Comparison of ENCODE assay signal across 22 cellular contexts in genomic region chrX:13200398-13200797, GRCh38.
"Had no signal": no experiment of that assay in that cellular context is flagged by ENCODE, and none has a peak within 500 bp of the region (broad histone marks: within the 10 kb centered on the region; RNA-seq: fewer than 3 reads in every experiment).

No MANE protein-coding gene starts in this region.

- ATAC-seq: gastroesophageal sphincter; heart left ventricle; left lung; natural killer cell treated with Interleukin-12 subunit alpha and Interleukin-12 subunit beta and Interleukin-15 and Interleukin-18, amount 100 ng/mL, for 72 hours; stimulated activated memory B cell treated with anti-CD40 and anti-IgM and Interleukin-4, amounts not matched to agents 10 μg/mL and 1 μg/mL and 100 μg/mL, for 72 hours had no signal

- H3K4me3 Mint-ChIP-seq: activated naive CD8-positive, alpha-beta T cell; endodermal cell; natural killer cell treated with Interleukin-12 subunit alpha and Interleukin-12 subunit beta and Interleukin-15 and Interleukin-18, amount 100 ng/mL, for 72 hours; stimulated activated memory B cell treated with anti-CD40 and anti-IgM and Interleukin-4, amounts not matched to agents 10 μg/mL and 1 μg/mL and 100 μg/mL, for 72 hours had no signal

- H3K36me3 ChIP-seq: adrenal gland, colonic mucosa, esophagus squamous epithelium, gastroesophageal sphincter, heart left ventricle, left lung, sigmoid colon, stomach, suprapubic skin, tibial nerve had no signal

- H3K27me3 ChIP-seq: adrenal gland, esophagus squamous epithelium, gastroesophageal sphincter, left lung, sigmoid colon, stomach, suprapubic skin, tibial nerve had no signal

- H3K36me3 Mint-ChIP-seq: activated naive CD8-positive, alpha-beta T cell; natural killer cell treated with Interleukin-12 subunit alpha and Interleukin-12 subunit beta and Interleukin-15 and Interleukin-18, amount 100 ng/mL, for 72 hours; stimulated activated memory B cell treated with anti-CD40 and anti-IgM and Interleukin-4, amounts not matched to agents 10 μg/mL and 1 μg/mL and 100 μg/mL, for 72 hours had no signal

- H3K4me2 ChIP-seq: smooth muscle cell had no signal

- H3K4me1 Mint-ChIP-seq: stimulated activated memory B cell treated with anti-CD40 and anti-IgM and Interleukin-4, amounts not matched to agents 10 μg/mL and 1 μg/mL and 100 μg/mL, for 72 hours had no signal

- H3K4me1 ChIP-seq: adrenal gland, colonic mucosa, esophagus squamous epithelium, left lung, sigmoid colon, suprapubic skin, tibial nerve had no signal

- H3K9me3 Mint-ChIP-seq: natural killer cell treated with Interleukin-12 subunit alpha and Interleukin-12 subunit beta and Interleukin-15 and Interleukin-18, amount 100 ng/mL, for 72 hours; stimulated activated memory B cell treated with anti-CD40 and anti-IgM and Interleukin-4, amounts not matched to agents 10 μg/mL and 1 μg/mL and 100 μg/mL, for 72 hours had no signal

- H3K27ac Mint-ChIP-seq: activated naive CD8-positive, alpha-beta T cell; natural killer cell treated with Interleukin-12 subunit alpha and Interleukin-12 subunit beta and Interleukin-15 and Interleukin-18, amount 100 ng/mL, for 72 hours; stimulated activated memory B cell treated with anti-CD40 and anti-IgM and Interleukin-4, amounts not matched to agents 10 μg/mL and 1 μg/mL and 100 μg/mL, for 72 hours had no signal

- H3K4me3 ChIP-seq: adrenal gland, colonic mucosa, esophagus squamous epithelium, gastroesophageal sphincter, heart left ventricle, left lung, sigmoid colon, smooth muscle cell, stomach, suprapubic skin, tibial nerve had no signal

- H3K27ac ChIP-seq: adrenal gland, colonic mucosa, esophagus squamous epithelium, gastroesophageal sphincter, heart left ventricle, left lung, sigmoid colon, stomach, suprapubic skin, tibial nerve, VCaP had no signal

- H3K9me3 ChIP-seq: adrenal gland, colonic mucosa, esophagus squamous epithelium, gastroesophageal sphincter, heart left ventricle, left lung, sigmoid colon, stomach, suprapubic skin, tibial nerve had no signal

- H3K27me3 Mint-ChIP-seq: activated naive CD8-positive, alpha-beta T cell; stimulated activated memory B cell treated with anti-CD40 and anti-IgM and Interleukin-4, amounts not matched to agents 10 μg/mL and 1 μg/mL and 100 μg/mL, for 72 hours had no signal

- DNase-seq: activated CD4-positive, CD25-positive, alpha-beta regulatory T cell treated with anti-CD3 and anti-CD28 coated beads, Interleukin-2, amount 50 U/mL, for 72 hours; activated gamma-delta T cell treated with Interleukin-2 at 50 U/mL for 16 hours; activated T-cell treated with anti-CD3 and anti-CD28 coated beads, Interleukin-2, amount 50 U/mL, for 1 hour; adrenal gland; colonic mucosa; endodermal cell; esophagus squamous epithelium; heart left ventricle; left lung; midbrain; posterior cingulate gyrus; sigmoid colon; stimulated activated CD4-positive, alpha-beta T cell treated with anti-CD3 and anti-CD28 coated beads, Interleukin-15, amount 100 ng/mL, for 24 hours; stomach had no signal
